18 cellular contexts compared by ENCODE assay signal in genomic region chr11:66133216-66133775, GRCh38.
A peak's percentile ranks its signal among the peaks of the same experiment; 100 is the strongest.
DNase-seq lines count a peak whose midpoint lies in the region; ATAC-seq, FAIRE-seq and TF ChIP-seq lines count a peak whose summit lies in the region.
"Had no signal": no experiment of that assay in that cellular context is flagged by ENCODE, and none has a peak within 500 bp of the region (broad histone marks: within the 10 kb centered on the region; RNA-seq: fewer than 3 reads in every experiment).

No MANE protein-coding gene starts in this region.

- peak; percentile 64 for ATAC-seq in Panc1
- ATAC-seq in naive B cell (ENCODE audit: low read depth in 2 of 2), result no peak
- no peak for ATAC-seq in GM18858 (IDR thresholded peaks at IDR 0.05; ENCODE audit: unreplicated experiment)
- no peak for ATAC-seq in GM19463 (IDR thresholded peaks at IDR 0.05; ENCODE audit: unreplicated experiment)
- no peak for ATAC-seq in right cardiac atrium
- ATAC-seq: activated T-cell treated with anti-CD3 and anti-CD28 coated beads, Interleukin-2, amount 50 U/mL, for 4 hours; left ventricle myocardium superior had no signal

- WGBS in right cardiac atrium, result 75% methylated on average over 6 of the region's 6 CpGs

- no peaks in the 10 kb centered on the region for H3K36me3 ChIP-seq in CD8-positive, alpha-beta memory T cell (ENCODE audit: insufficient read depth, low read length)
- H3K36me3 ChIP-seq in Panc1 (ENCODE audit: control insufficient read depth, insufficient read depth, low read length), result no peaks in the 10 kb centered on the region
- H3K36me3 ChIP-seq: BE2C, cardiac muscle cell, esophagus muscularis mucosa, thoracic aorta had no signal

- TF ChIP-seq CTCF in Panc1 (IDR thresholded peaks at IDR 0.05), result 0 out of 2 replicates have a peak, but pooled peaks have one; percentile 30

- peaks cover 0 to 3% (median 0%) of the 10 kb centered on the region in 3 donors for H3K36me3 Mint-ChIP-seq in CD8-positive, alpha-beta memory T cell
- no peaks in the 10 kb centered on the region for H3K36me3 Mint-ChIP-seq in naive B cell

- POLR2A ChIA-PET in CD8-positive, alpha-beta memory T cell (lab: Charles Lee), result interaction anchor here (1.0 to 1.1 kb wide), 2 partner anchors 17 to 65 kb away, joined by 3 to 8 read pairs; no protein-coding TSS in a partner anchor
- POLR2A ChIA-PET in Panc1 (lab: Charles Lee), result interaction anchor here (0.6 to 0.9 kb wide), 2 partner anchors 30 to 124 kb away, joined by 3 to 4 read pairs; no protein-coding TSS in a partner anchor

- CTCF ChIA-PET in CD8-positive, alpha-beta memory T cell (lab: Charles Lee), result interaction anchor here (0.8 to 6.6 kb wide), 9 partner anchors 10 to 111 kb away, joined by 3 to 76 read pairs (median 5); partner anchors contain the start of gene PACS1
- CTCF ChIA-PET in Panc1 (lab: Charles Lee), result no interaction called here

- no peaks in the 10 kb centered on the region for H3K9me3 Mint-ChIP-seq in CD8-positive, alpha-beta memory T cell
- no peaks in the 10 kb centered on the region for H3K9me3 Mint-ChIP-seq in naive B cell
- H3K9me3 Mint-ChIP-seq: activated T-cell treated with anti-CD3 and anti-CD28 coated beads, Interleukin-2, amount 50 U/mL, for 4 hours had no signal

- no peak overlapping the region for H3K4me3 Mint-ChIP-seq in CD8-positive, alpha-beta memory T cell
- peak overlapping the region in 2 of 8 donors; percentile 42 to 61 for H3K4me3 Mint-ChIP-seq in naive B cell
- H3K4me3 Mint-ChIP-seq: activated T-cell treated with anti-CD3 and anti-CD28 coated beads, Interleukin-2, amount 50 U/mL, for 4 hours had no signal

- H3K27me3 Mint-ChIP-seq in CD8-positive, alpha-beta memory T cell, result peaks cover 0 to 1% of the 10 kb centered on the region in 2 donors
- H3K27me3 Mint-ChIP-seq in naive B cell, result no peaks in the 10 kb centered on the region

- intact Hi-C loops in Panc1 (cut with micrococcal nuclease; ENCODE audit: unreplicated experiment), result no loop called here
- intact Hi-C loops in right cardiac atrium (cut with DNase I), result no loop called here

- no peak overlapping the region for H3K4me3 ChIP-seq in CD8-positive, alpha-beta memory T cell (ENCODE audit: low read length)
- no peak overlapping the region for H3K4me3 ChIP-seq in Panc1 (ENCODE audit: low read depth in 2 of 2, low read length in 2 of 2)
- H3K4me3 ChIP-seq in right cardiac atrium (ENCODE audit: low read length), result no peak overlapping the region
- H3K4me3 ChIP-seq: cardiac muscle cell, esophagus muscularis mucosa, thoracic aorta had no signal

- in situ Hi-C loops in Panc1 (cut with HindIII; ENCODE audit: low pct_unique_long_range_greater_than_20kb, low sequenced_read_pairs), result no loop called here

- peak; percentile 58 for FAIRE-seq in GM19239 (lab: Jason Lieb, UNC)
- FAIRE-seq: small intestine had no signal

- H3K9me3 ChIP-seq in CD8-positive, alpha-beta memory T cell (ENCODE audit: low read length), result no peaks in the 10 kb centered on the region
- H3K9me3 ChIP-seq in Panc1 (ENCODE audit: control insufficient read depth, insufficient read depth, low read depth, low read length) (no peaks in the 10 kb centered on the region), right cardiac atrium (ENCODE audit: control insufficient read depth, low read length) (no peaks in the 10 kb centered on the region)
- H3K9me3 ChIP-seq: BE2C, esophagus muscularis mucosa, thoracic aorta had no signal

- no TSS peak for BruUV-seq in Panc1 (replicated peaks; lab: Mats Ljungman, UMichigan)

- peak overlapping the region in 6 of 8 donors; percentile 19 to 86 (median 50) for H3K27ac Mint-ChIP-seq in CD8-positive, alpha-beta memory T cell
- H3K27ac Mint-ChIP-seq in naive B cell, result peak overlapping the region in 5 of 6 donors; percentile 49 to 83 (median 52)

- no peak overlapping the region for H3K27ac ChIP-seq in CD8-positive, alpha-beta memory T cell (ENCODE audit: low read depth, low read length)
- H3K27ac ChIP-seq in Panc1 (ENCODE audit: low read length), result no peak overlapping the region
- H3K27ac ChIP-seq in right cardiac atrium (ENCODE audit: low read length), result no peak overlapping the region
- H3K27ac ChIP-seq: cardiac muscle cell, esophagus muscularis mucosa, parathyroid adenoma, thoracic aorta had no signal

- no peak for DNase-seq in CD8-positive, alpha-beta memory T cell
- no peak for DNase-seq in GM19239 (ENCODE audit: insufficient read length, low spot score)
- no peak for DNase-seq in Panc1 (ENCODE audit: low read depth, low spot score)
- no peak for DNase-seq in naive B cell
- no peak for DNase-seq in right cardiac atrium
- DNase-seq: activated CD4-positive, alpha-beta T cell treated with anti-CD3 and anti-CD28 coated beads, Interleukin-2, amount 50 U/mL, for 48 hours; activated T-cell treated with anti-CD3 and anti-CD28 coated beads, Interleukin-2, amount 50 U/mL, for 4 hours; BE2C; EL; left ventricle myocardium superior; NCI-H1436 treated with DMSO at 0.1 percent for 48 hours; small intestine had no signal

- peaks cover 55 to 73% (median 71%) of the 10 kb centered on the region in 3 donors for H3K4me1 Mint-ChIP-seq in CD8-positive, alpha-beta memory T cell
- peaks cover 57 to 90% (median 65%) of the 10 kb centered on the region in 3 donors for H3K4me1 Mint-ChIP-seq in naive B cell

- no peaks in the 10 kb centered on the region for H3K27me3 ChIP-seq in CD8-positive, alpha-beta memory T cell (ENCODE audit: insufficient read depth, low read length, poor library complexity, severe bottlenecking)
- no peaks in the 10 kb centered on the region for H3K27me3 ChIP-seq in Panc1 (ENCODE audit: control insufficient read depth, insufficient read depth, low read length)
- H3K27me3 ChIP-seq in right cardiac atrium (ENCODE audit: control insufficient read depth, insufficient read depth), result no peaks in the 10 kb centered on the region
- H3K27me3 ChIP-seq: BE2C, cardiac muscle cell, esophagus muscularis mucosa had no signal

- peaks cover 26% of the 10 kb centered on the region for H3K4me1 ChIP-seq in CD8-positive, alpha-beta memory T cell (ENCODE audit: insufficient read depth, low read length)
- H3K4me1 ChIP-seq in Panc1 (ENCODE audit: control insufficient read depth, insufficient read depth, low read length), result peaks cover 15% of the 10 kb centered on the region; the same call in 1 of the 2 replicates
- peaks cover 3% of the 10 kb centered on the region for H3K4me1 ChIP-seq in right cardiac atrium (ENCODE audit: control insufficient read depth, insufficient read depth, low read length)
- H3K4me1 ChIP-seq: BE2C, parathyroid adenoma had no signal
